Comparison of ENCODE assay signal across 20 cellular contexts in the genomic region with DNA sequence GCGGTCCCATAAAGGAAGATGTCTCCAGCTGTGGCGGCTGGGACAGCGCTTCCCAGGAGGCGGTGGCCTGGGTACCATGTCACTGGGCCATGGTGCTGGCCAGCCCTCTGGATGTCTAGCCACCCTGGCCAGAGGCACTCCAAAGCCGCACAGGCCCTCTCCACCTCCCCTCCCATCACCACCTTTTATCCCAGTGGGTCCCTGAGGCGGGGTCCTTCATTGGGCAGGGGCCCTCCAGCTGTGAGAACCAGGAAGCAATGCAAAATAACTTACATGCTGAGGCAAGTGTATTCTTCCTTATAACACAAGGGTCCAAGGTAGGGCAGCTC. TPM values are rescaled to one million over a fixed set of nuclear protein-coding genes. Genes with fewer than 3 reads are reported as not detected.
A peak's percentile ranks its signal among the peaks of the same experiment; 100 is the strongest.
DNase-seq lines count a peak whose midpoint lies in the region; ATAC-seq and TF ChIP-seq lines count a peak whose summit lies in the region.
"Had no signal": no experiment of that assay in that cellular context is flagged by ENCODE, and none has a peak within 500 bp of the region (broad histone marks: within the 10 kb centered on the region; RNA-seq: fewer than 3 reads in every experiment).

No MANE protein-coding gene starts in this region.

- peak overlapping the region; percentile 88 for H3K27ac Mint-ChIP-seq in glutamatergic neuron (ENCODE audit: unreplicated experiment)
- H3K27ac Mint-ChIP-seq: B cell; CD4-positive, CD25-positive, alpha-beta regulatory T cell had no signal

- H3K9me3 ChIP-seq in ES-I3 (ENCODE audit: control insufficient read depth, insufficient read depth, low read length): no peaks in the 10 kb centered on the region
- no peaks in the 10 kb centered on the region; the same call in 1 of the 2 replicates for H3K9me3 ChIP-seq in SJSA1 (replicated peaks)
- no peaks in the 10 kb centered on the region for H3K9me3 ChIP-seq in sigmoid colon
- H3K9me3 ChIP-seq in Peyer's patch: no peaks in the 10 kb centered on the region
- H3K9me3 ChIP-seq: A549 had no signal

- no peaks in the 10 kb centered on the region for H3K36me3 ChIP-seq in ES-I3 (ENCODE audit: insufficient read depth, low read length)
- no peaks in the 10 kb centered on the region for H3K36me3 ChIP-seq in SJSA1
- no peaks in the 10 kb centered on the region for H3K36me3 ChIP-seq in sigmoid colon
- H3K36me3 ChIP-seq in Peyer's patch: no peaks in the 10 kb centered on the region

- no peaks in the 10 kb centered on the region for H3K36me3 Mint-ChIP-seq in glutamatergic neuron (ENCODE audit: unreplicated experiment)
- H3K36me3 Mint-ChIP-seq: CD4-positive, CD25-positive, alpha-beta regulatory T cell; IgD-negative memory B cell had no signal

- intact Hi-C loops in sigmoid colon (cut with DNase I): no loop called here

- DNase-seq in SJSA1 (ENCODE audit: low read depth in 1 of 2, low spot score in 2 of 2) (no peak), glutamatergic neuron (no peak), sigmoid colon (peak; percentile 53), NCI-H2227 (lab: John Stamatoyannopoulos, UW; ENCODE audit: unreplicated experiment) (no peak), Peyer's patch (no peak)
- DNase-seq: CD4-positive, CD25-positive, alpha-beta regulatory T cell; COR-L47; DMS79; NCI-H1105; NCI-H146; NCI-H2029 treated with DMSO at 0.1 percent for 48 hours; NCI-H446; NCI-H526; RPMI8226 had no signal

- no peak for TF ChIP-seq EP300 in sigmoid colon (IDR thresholded peaks at IDR 0.05)

- no peak overlapping the region for H3K4me3 Mint-ChIP-seq in glutamatergic neuron (ENCODE audit: unreplicated experiment)
- H3K4me3 Mint-ChIP-seq: B cell; CD4-positive, CD25-positive, alpha-beta regulatory T cell had no signal

- ATAC-seq in HG03460 (IDR thresholded peaks at IDR 0.05; ENCODE audit: unreplicated experiment) (no peak), GM21423 (IDR thresholded peaks at IDR 0.05; ENCODE audit: unreplicated experiment) (no peak)

- TF ChIP-seq CTCF in glutamatergic neuron (IDR thresholded peaks at IDR 0.05; ENCODE audit: partially characterized antibody, unreplicated experiment): no peak
- TF ChIP-seq CTCF in sigmoid colon (IDR thresholded peaks at IDR 0.05): no peak
- no peak for TF ChIP-seq CTCF in Peyer's patch (IDR thresholded peaks at IDR 0.05)

- peaks cover 14% of the 10 kb centered on the region for H3K27me3 Mint-ChIP-seq in glutamatergic neuron (ENCODE audit: unreplicated experiment)

- 84 to 90% methylated on average over 6 of the region's 6 CpGs for WGBS in sigmoid colon, 2 donors

- H3K27me3 ChIP-seq in SJSA1 (replicated peaks) (no peaks in the 10 kb centered on the region), sigmoid colon (no peaks in the 10 kb centered on the region), Peyer's patch (no peaks in the 10 kb centered on the region)

- H3K4me3 ChIP-seq in SJSA1: no peak overlapping the region
- H3K4me3 ChIP-seq in sigmoid colon: no peak overlapping the region
- no peak overlapping the region for H3K4me3 ChIP-seq in Peyer's patch
- H3K4me3 ChIP-seq: A549 had no signal

- peak overlapping the region; percentile 34; the same call in 1 of the 2 replicates for H3K9ac ChIP-seq in ES-I3 (ENCODE audit: low read depth, low read length)

- H3K4me1 ChIP-seq in ES-I3 (ENCODE audit: insufficient read depth, low read length): peaks cover 10% of the 10 kb centered on the region
- H3K4me1 ChIP-seq in SJSA1 (replicated peaks): peaks cover 31% of the 10 kb centered on the region
- H3K4me1 ChIP-seq in sigmoid colon: no peaks in the 10 kb centered on the region
- no peaks in the 10 kb centered on the region for H3K4me1 ChIP-seq in Peyer's patch
- H3K4me1 ChIP-seq: A549 had no signal

- peaks cover 14% of the 10 kb centered on the region for H3K9me3 Mint-ChIP-seq in glutamatergic neuron (ENCODE audit: unreplicated experiment)
- H3K9me3 Mint-ChIP-seq: CD4-positive, CD25-positive, alpha-beta regulatory T cell; IgD-negative memory B cell had no signal

- peaks cover 43% of the 10 kb centered on the region for H3K4me1 Mint-ChIP-seq in glutamatergic neuron (ENCODE audit: low read depth, unreplicated experiment)
- H3K4me1 Mint-ChIP-seq: CD4-positive, CD25-positive, alpha-beta regulatory T cell had no signal

- H3K27ac ChIP-seq in SJSA1 (peak overlapping the region; percentile 1; the same call in 1 of the 2 replicates), sigmoid colon (no peak overlapping the region), Peyer's patch (no peak overlapping the region)
- H3K27ac ChIP-seq: A549 had no signal

- no peak for TF ChIP-seq POLR2A in sigmoid colon (IDR thresholded peaks at IDR 0.05)
- no peak for TF ChIP-seq POLR2A in Peyer's patch (IDR thresholded peaks at IDR 0.05)

RNA-seq across cellular contexts. Expression of a gene that starts 23.1 kb away (rescaled TPM):
- 2.5 and 11.7 TPM in 2 replicates for total RNA-seq in SJSA1 (2014; rRNA removed; shearing (Covaris generic))
- 103 TPM for total RNA-seq in glutamatergic neuron (ENCODE audit: unreplicated experiment)
- 1 to 10 TPM in 2 of 4 donors, under 1 TPM in 2; 0.66 to 1.8 (median 0.89) TPM for total RNA-seq in sigmoid colon
- 10 to 100 TPM in 2 of 3 donors, 1 to 10 TPM in 1; 7.2 to 32.5 (median 12.3) TPM for polyA plus RNA-seq in sigmoid colon
- total RNA-seq in Peyer's patch: 10 to 100 TPM; 52.8 to 69.3 (median 64.9) TPM
